Comparison of ENCODE assay signal across 33 cellular contexts in the genomic region with DNA sequence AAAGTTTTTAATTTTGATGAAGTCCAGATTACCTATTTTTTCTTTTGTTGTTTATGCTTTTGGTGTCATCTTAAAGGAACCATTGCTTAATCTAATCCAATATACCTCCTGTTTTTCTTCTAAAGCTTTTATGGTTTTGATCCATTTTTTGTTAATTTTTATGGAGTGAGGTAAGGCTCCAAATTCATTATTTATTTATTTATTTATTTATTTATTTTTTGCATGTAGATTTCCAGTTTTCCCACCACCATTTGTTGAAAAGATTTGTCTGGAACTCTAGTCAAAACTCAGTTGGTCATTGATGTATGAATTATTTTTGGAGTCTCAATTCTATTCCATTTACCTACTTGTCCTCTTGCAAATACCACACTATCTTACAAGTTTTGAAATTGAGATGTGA.
"Had no signal": no experiment of that assay in that cellular context is flagged by ENCODE, and none has a peak within 500 bp of the region (broad histone marks: within the 10 kb centered on the region; RNA-seq: fewer than 3 reads in every experiment).

No MANE protein-coding gene starts in this region.

- H3K4me3 ChIP-seq: adrenal gland, cardiac muscle cell had no signal

- H3K4me1 ChIP-seq: adrenal gland had no signal

- DNase-seq: activated CD4-positive, alpha-beta memory T cell treated with anti-CD3 and anti-CD28 coated beads for 36 hours; activated CD4-positive, alpha-beta T cell treated with anti-CD3 and anti-CD28 coated beads for 4 hours; activated CD4-positive, alpha-beta T cell treated with anti-CD3 and anti-CD28 coated beads, Interleukin-2, amount 10 ng/mL, durations not matched to agents 24 days and 14 days; activated CD4-positive, alpha-beta T cell treated with anti-CD3 and anti-CD28 coated beads, Interleukin-2, amount 50 U/mL, for 1 hour; activated CD4-positive, alpha-beta T cell treated with anti-CD3 and anti-CD28 coated beads, Interleukin-2, amount 50 U/mL, for 4 hours; activated CD4-positive, CD25-positive, alpha-beta regulatory T cell; activated CD8-positive, alpha-beta memory T cell treated with anti-CD3 and anti-CD28 coated beads, Interleukin-2, amount 50 U/mL, for 4 hours; activated CD8-positive, alpha-beta T cell treated with anti-CD3 and anti-CD28 coated beads for 36 hours; activated effector memory CD4-positive, alpha-beta T cell treated with anti-CD3 and anti-CD28 coated beads, Interleukin-2, amount 50 U/mL, for 16 hours; activated gamma-delta T cell treated with Interleukin-2 at 50 U/mL for 16 hours; activated naive CD4-positive, alpha-beta T cell; activated naive CD4-positive, alpha-beta T cell treated with anti-CD3 and anti-CD28 coated beads for 36 hours; activated naive CD4-positive, alpha-beta T cell treated with anti-CD3 and anti-CD28 coated beads, Interleukin-2, amount 50 U/mL, for 16 hours; activated naive CD8-positive, alpha-beta T cell treated with anti-CD3 and anti-CD28 coated beads for 36 hours; activated T-cell treated with anti-CD3 and anti-CD28 coated beads for 4 hours; activated T-cell treated with anti-CD3 and anti-CD28 coated beads, Interleukin-2, amount 50 U/mL, for 1 hour; activated T-cell treated with anti-CD3 and anti-CD28 coated beads, Interleukin-2, amount 50 U/mL, for 4 hours; activated T-cell treated with anti-CD3 and anti-CD28 coated beads, Interleukin-2, amount 50 U/mL, for 72 hours; adrenal gland; amniotic stem cell; aorta; caudate nucleus; cerebellar nuclear complex; T-helper 1 cell; T-helper 2 cell; T-helper 9 cell; WERI-Rb-1 had no signal

- ATAC-seq: activated CD4-positive, CD25-positive, alpha-beta regulatory T cell treated with anti-CD3 and anti-CD28 coated beads, Interleukin-2, amount 50 U/mL, for 24 hours; activated CD8-positive, alpha-beta T cell treated with anti-CD3 and anti-CD28 coated beads for 36 hours; activated naive CD4-positive, alpha-beta T cell treated with anti-CD3 and anti-CD28 coated beads, Interleukin-2, amount 50 U/mL, for 72 hours; activated T-cell treated with anti-CD3 and anti-CD28 coated beads, Interleukin-2, amount 50 U/mL, for 4 hours; activated T-cell treated with anti-CD3 and anti-CD28 coated beads, Interleukin-2, amount 50 U/mL, for 72 hours; activated T-helper 17 cell treated with anti-CD3 and anti-CD28 coated beads, Interleukin-2, amount 50 U/mL, for 72 hours; WTC11 had no signal

- FAIRE-seq: bronchial epithelial cell had no signal

- H3K27ac ChIP-seq: adrenal gland, cardiac muscle cell, WERI-Rb-1 had no signal

- H3K9me3 ChIP-seq: adrenal gland had no signal
